ENCODE assay signal across 10 cellular contexts in genomic region chr13:62119739-62120700, GRCh38.
DNase-seq lines count a peak whose midpoint lies in the region; ATAC-seq, FAIRE-seq and TF ChIP-seq lines count a peak whose summit lies in the region.
"Had no signal": no experiment of that assay in that cellular context is flagged by ENCODE, and none has a peak within 500 bp of the region (broad histone marks: within the 10 kb centered on the region; RNA-seq: fewer than 3 reads in every experiment).

No MANE protein-coding gene starts in this region.

- H3K36me3 ChIP-seq in pancreas (no peaks in the 10 kb centered on the region), small intestine (ENCODE audit: control insufficient read depth in 2 of 2, insufficient read depth in 2 of 2, low read length in 2 of 2) (no peaks in the 10 kb centered on the region)
- H3K36me3 ChIP-seq: vagina had no signal

- peak overlapping the region in 2 of 5 experiments; percentile 40 to 42 for H3K27ac Mint-ChIP-seq in brain
- H3K27ac Mint-ChIP-seq: B cell had no signal

- H3K27ac ChIP-seq in pancreas (no peak overlapping the region), small intestine (ENCODE audit: low read depth in 1 of 2, low read length in 1 of 2) (no peak overlapping the region)
- H3K27ac ChIP-seq: vagina had no signal

- FAIRE-seq in pancreas (lab: Jason Lieb, UNC) = peak; percentile 75
- FAIRE-seq in small intestine (lab: Jason Lieb, UNC) = no peak

- TF ChIP-seq CTCF in brain (conservative IDR thresholded peaks at IDR 0.05) (peak; percentile 68 to 77), pancreas (IDR thresholded peaks at IDR 0.05) (peak in 2 of 4 donors; percentile 17 to 28)

- no peaks in the 10 kb centered on the region for H3K9me3 ChIP-seq in pancreas
- H3K9me3 ChIP-seq in small intestine (ENCODE audit: control insufficient read depth, low read depth) = no peaks in the 10 kb centered on the region
- H3K9me3 ChIP-seq: vagina had no signal

- peaks cover 4% of the 10 kb centered on the region for H3K27me3 Mint-ChIP-seq in brain
- H3K27me3 Mint-ChIP-seq: B cell had no signal

- DNase-seq in DMS79 treated with DMSO at 0.1 percent for 48 hours (lab: John Stamatoyannopoulos, UW) (peak; percentile 9), DMS79 (lab: John Stamatoyannopoulos, UW) (no peak), NCI-H1092 treated with DMSO at 0.1 percent for 48 hours (lab: John Stamatoyannopoulos, UW) (peak; percentile 72), pancreas (no peak), small intestine (no peak)
- DNase-seq in stimulated activated CD4-positive, alpha-beta T cell treated with anti-CD3 and anti-CD28 coated beads, Interleukin-4, amount 100 ng/mL, for 4 hours = no peak

- no peak overlapping the region for H3K4me3 ChIP-seq in pancreas
- H3K4me3 ChIP-seq in small intestine (ENCODE audit: low read depth in 1 of 2, low read length in 2 of 2) = no peak overlapping the region
- H3K4me3 ChIP-seq: vagina had no signal

- peaks cover 4% of the 10 kb centered on the region for H3K4me1 Mint-ChIP-seq in brain
- H3K4me1 Mint-ChIP-seq: B cell had no signal

- H3K27me3 ChIP-seq in pancreas = no peaks in the 10 kb centered on the region
- no peaks in the 10 kb centered on the region for H3K27me3 ChIP-seq in small intestine (ENCODE audit: control insufficient read depth in 2 of 2, insufficient read depth in 2 of 2, low read length in 2 of 2)
- H3K27me3 ChIP-seq: vagina had no signal

- H3K4me3 Mint-ChIP-seq in brain = no peak overlapping the region
- H3K4me3 Mint-ChIP-seq: B cell had no signal

- WGBS in pancreas, 2 donors = 39 to 49% methylated on average over 5 of the region's 5 CpGs
- 52 to 57% (median 55%) methylated on average over 5 of the region's 5 CpGs for WGBS in small intestine, 3 donors

- no peaks in the 10 kb centered on the region for H3K4me1 ChIP-seq in pancreas
- H3K4me1 ChIP-seq in small intestine (ENCODE audit: control insufficient read depth in 2 of 2, insufficient read depth in 1 of 2, low read depth in 1 of 2, low read length in 1 of 2) = no peaks in the 10 kb centered on the region
- H3K4me1 ChIP-seq: vagina had no signal

- H3K36me3 Mint-ChIP-seq in brain = no peaks in the 10 kb centered on the region

- H3K9me3 Mint-ChIP-seq in brain = no peaks in the 10 kb centered on the region

- intact Hi-C loops in pancreas (cut with DNase I) = no loop called here

- ATAC-seq in pancreas (peak in 1 of 4 donors; percentile 40), HG02970 (IDR thresholded peaks at IDR 0.05; ENCODE audit: low FRiP score, unreplicated experiment) (no peak)

Comparison
In these comparisons a context has a peak if more than half of its experiments do, and no peak if none do; other contexts are left out.
1. DNase-seq: peak in DMS79 treated with DMSO at 0.1 percent for 48 hours (single experiment) and NCI-H1092 treated with DMSO at 0.1 percent for 48 hours (single experiment); none in DMS79 (single experiment), pancreas (0 of 6), small intestine (single experiment) and stimulated activated CD4-positive, alpha-beta T cell treated with anti-CD3 and anti-CD28 coated beads, Interleukin-4, amount 100 ng/mL, for 4 hours (0 of 2).